Comparison of ENCODE assay signal across 14 cellular contexts in the genomic region with DNA sequence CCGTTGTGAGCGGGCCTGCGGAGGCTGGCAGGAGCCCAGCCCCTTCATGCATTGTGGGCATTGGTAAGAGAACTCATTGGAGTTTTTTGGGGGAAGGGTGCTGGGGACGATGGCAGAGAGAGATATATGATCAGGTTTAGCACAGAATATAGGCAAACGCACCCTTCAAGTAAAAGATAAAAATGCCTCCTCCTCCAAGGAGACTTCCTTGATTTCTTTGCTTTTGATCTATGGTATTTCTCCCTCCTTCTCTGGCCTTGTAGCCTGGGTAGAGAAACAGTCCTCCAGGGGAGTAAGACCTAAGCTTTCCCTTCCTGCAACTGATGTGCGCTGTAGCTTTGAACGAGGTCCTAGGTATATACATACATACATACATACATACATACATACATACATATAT. TPM values are rescaled to one million over a fixed set of nuclear protein-coding genes. Genes with fewer than 3 reads are reported as not detected.
DNase-seq lines count a peak whose midpoint lies in the region; ATAC-seq and TF ChIP-seq lines count a peak whose summit lies in the region.
"Had no signal": no experiment of that assay in that cellular context is flagged by ENCODE, and none has a peak within 500 bp of the region (broad histone marks: within the 10 kb centered on the region; RNA-seq: fewer than 3 reads in every experiment).

No MANE protein-coding gene starts in this region.

- no peaks in the 10 kb centered on the region for H3K36me3 Mint-ChIP-seq in activated T-cell treated with anti-CD3 and anti-CD28 coated beads, Interleukin-2, amount 50 U/mL, for 72 hours (ENCODE audit: insufficient read depth in 2 of 2)

- H3K27me3 ChIP-seq in esophagus squamous epithelium (no peaks in the 10 kb centered on the region), sigmoid colon (no peaks in the 10 kb centered on the region), hepatocyte (no peaks in the 10 kb centered on the region)

- no peak for TF ChIP-seq POLR2A in esophagus squamous epithelium (IDR thresholded peaks at IDR 0.05)
- TF ChIP-seq POLR2A in sigmoid colon (IDR thresholded peaks at IDR 0.05), result no peak

- DNase-seq in activated T-cell treated with anti-CD3 and anti-CD28 coated beads, Interleukin-2, amount 50 U/mL, for 72 hours, result no peak
- DNase-seq in activated T-cell treated with anti-CD3 and anti-CD28 coated beads, Interleukin-2, amount 50 U/mL, for 1 hour, result no peak
- DNase-seq in NCI-H69 (lab: John Stamatoyannopoulos, UW) (peak; percentile 21), esophagus squamous epithelium (lab: John Stamatoyannopoulos, UW) (no peak), sigmoid colon (no peak), NCI-H1930 (lab: John Stamatoyannopoulos, UW) (no peak), hepatocyte (ENCODE audit: low spot score) (no peak)
- DNase-seq: amniotic stem cell, erythroblast, GF-D8, glutamatergic neuron, NCI-H2107, WERI-Rb-1 had no signal

- H3K4me1 ChIP-seq in esophagus squamous epithelium (peaks cover 4 to 60% (median 21%) of the 10 kb centered on the region in 3 donors), sigmoid colon (peaks cover 0 to 32% (median 26%) of the 10 kb centered on the region in 4 donors), hepatocyte (ENCODE audit: insufficient read depth) (peaks cover 5% of the 10 kb centered on the region)

- no peaks in the 10 kb centered on the region for H3K9me3 Mint-ChIP-seq in activated T-cell treated with anti-CD3 and anti-CD28 coated beads, Interleukin-2, amount 50 U/mL, for 72 hours

- no peaks in the 10 kb centered on the region for H3K9me2 ChIP-seq in hepatocyte (replicated peaks; ENCODE audit: insufficient read depth)

- intact Hi-C loops in esophagus squamous epithelium (cut with DNase I) (no loop called here), sigmoid colon (cut with DNase I) (loop anchor here (10.0 kb wide), 1 partner anchor 266 kb away; no protein-coding TSS in a partner anchor)

- peak overlapping the region; percentile 21 to 25 for H3K4me3 Mint-ChIP-seq in activated T-cell treated with anti-CD3 and anti-CD28 coated beads, Interleukin-2, amount 50 U/mL, for 72 hours

- H3K79me2 ChIP-seq in hepatocyte, result peaks cover 3% of the 10 kb centered on the region

- TF ChIP-seq CTCF in esophagus squamous epithelium (IDR thresholded peaks at IDR 0.05) (no peak), sigmoid colon (IDR thresholded peaks at IDR 0.05) (no peak), hepatocyte (IDR thresholded peaks at IDR 0.05; ENCODE audit: poor library complexity) (no peak)

- no peaks in the 10 kb centered on the region for H3K27me3 Mint-ChIP-seq in activated T-cell treated with anti-CD3 and anti-CD28 coated beads, Interleukin-2, amount 50 U/mL, for 72 hours (ENCODE audit: low read depth)

- H3K4me1 Mint-ChIP-seq in activated T-cell treated with anti-CD3 and anti-CD28 coated beads, Interleukin-2, amount 50 U/mL, for 72 hours (ENCODE audit: low read depth), result peaks cover 26% of the 10 kb centered on the region

- H3K36me3 ChIP-seq in esophagus squamous epithelium, result no peaks in the 10 kb centered on the region
- H3K36me3 ChIP-seq in sigmoid colon, result no peaks in the 10 kb centered on the region
- H3K36me3 ChIP-seq in hepatocyte (replicated peaks; ENCODE audit: insufficient read depth, low read depth), result no peaks in the 10 kb centered on the region
- H3K36me3 ChIP-seq: WERI-Rb-1 had no signal

- WGBS in esophagus squamous epithelium, 2 donors, result 55 to 61% methylated on average over 7 of the region's 7 CpGs
- WGBS in sigmoid colon, 2 donors, result 44 to 71% methylated on average over 7 of the region's 7 CpGs
- 88% methylated on average over 7 of the region's 7 CpGs for WGBS in hepatocyte (ENCODE audit: low lambda C conversion rate, missing lambda C conversion rate)

- H3K27ac ChIP-seq in esophagus squamous epithelium, result peak overlapping the region; percentile 51 to 67 (median 59)
- H3K27ac ChIP-seq in sigmoid colon, result peak overlapping the region; percentile 24 to 99 (median 78)
- no peak overlapping the region for H3K27ac ChIP-seq in hepatocyte

- H3K9me3 ChIP-seq in esophagus squamous epithelium (no peaks in the 10 kb centered on the region), sigmoid colon (no peaks in the 10 kb centered on the region), hepatocyte (ENCODE audit: low read depth) (no peaks in the 10 kb centered on the region)

- no peak overlapping the region for H2AFZ ChIP-seq in hepatocyte

- no peak for ATAC-seq in activated T-cell treated with anti-CD3 and anti-CD28 coated beads, Interleukin-2, amount 50 U/mL, for 72 hours (replicated peaks in 1 of 2)
- no peak for ATAC-seq in GM21529 (IDR thresholded peaks at IDR 0.05; ENCODE audit: unreplicated experiment)

- no peak overlapping the region for H3K4me2 ChIP-seq in hepatocyte

- H4K20me1 ChIP-seq in hepatocyte (ENCODE audit: insufficient read depth, poor library complexity, severe bottlenecking), result no peaks in the 10 kb centered on the region

- no peak overlapping the region for H3K27ac Mint-ChIP-seq in activated T-cell treated with anti-CD3 and anti-CD28 coated beads, Interleukin-2, amount 50 U/mL, for 72 hours

- TF ChIP-seq EP300 in sigmoid colon (IDR thresholded peaks at IDR 0.05), result no peak

- H3K4me3 ChIP-seq in esophagus squamous epithelium (no peak overlapping the region), sigmoid colon (no peak overlapping the region), hepatocyte (no peak overlapping the region)

RNA-seq across cellular contexts. Expression of a gene that starts 1.0 kb away (rescaled TPM):
- total RNA-seq in activated T-cell treated with anti-CD3 and anti-CD28 coated beads, Interleukin-2, amount 50 U/mL, for 72 hours, result 1 to 10 TPM; 3.1 to 5.2 TPM
- total RNA-seq in esophagus squamous epithelium, result 10 to 100 TPM in 2 of 4 donors, 1 to 10 TPM in 2; 8.9 to 15.4 (median 11.9) TPM
- 10 to 100 TPM in 3 of 4 donors, 1 to 10 TPM in 1; 9.9 to 19.1 (median 12.3) TPM for total RNA-seq in sigmoid colon
- polyA plus RNA-seq in sigmoid colon, result 10 to 100 TPM in 1 of 3 donors, 1 to 10 TPM in 2; 1.8 to 13.9 (median 5.3) TPM
- 2.4 and 3.8 TPM in 2 replicates for total RNA-seq in hepatocyte
- 2.5 and 4.9 TPM in 2 replicates for polyA plus RNA-seq in hepatocyte
